ENCODE assay signal across 8 cellular contexts in the genomic region with DNA sequence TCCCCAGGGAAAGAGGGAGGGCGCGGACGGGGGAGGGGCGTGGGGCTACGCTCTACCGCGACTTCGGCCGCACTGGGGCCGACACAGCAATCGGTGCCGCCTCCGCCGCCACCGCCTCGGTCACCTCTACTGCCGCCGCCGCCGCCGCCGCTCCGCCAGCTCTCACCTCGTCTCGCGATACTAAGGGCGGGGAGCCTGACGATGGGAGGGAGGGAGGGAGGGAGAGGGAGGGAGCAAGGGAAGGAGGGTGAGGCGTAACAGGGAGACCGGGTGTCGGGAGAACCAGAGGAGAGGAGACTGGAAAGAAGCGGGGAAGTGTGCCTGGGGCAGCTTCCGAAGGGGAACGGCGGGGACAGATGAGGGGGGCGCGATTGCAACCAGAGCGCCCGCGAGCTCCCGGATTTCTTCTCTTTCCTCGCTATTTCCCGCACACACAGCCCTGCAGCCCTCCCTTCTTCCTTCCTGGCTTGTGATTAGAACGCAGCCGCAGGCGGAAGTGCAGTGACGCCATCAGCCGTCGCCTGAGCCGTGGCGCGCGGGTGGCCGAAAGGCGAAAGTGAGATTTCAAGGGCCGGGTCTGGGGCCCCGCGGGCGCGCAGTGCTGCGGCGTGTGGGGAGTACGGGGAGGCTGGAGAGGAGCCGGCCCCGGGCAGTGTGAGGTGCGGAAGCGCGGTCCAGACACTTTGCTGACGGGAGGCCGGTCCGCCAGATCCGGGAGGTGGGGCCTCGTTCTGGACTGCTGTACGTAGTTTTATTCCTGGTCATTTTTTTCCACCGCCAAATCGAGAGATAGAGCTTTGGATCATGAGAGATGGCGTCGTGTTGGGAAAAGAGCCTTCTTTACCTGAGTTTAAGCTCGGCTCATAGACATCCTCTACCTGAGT. TPM values are rescaled to one million over a fixed set of nuclear protein-coding genes. Genes with fewer than 3 reads are reported as not detected.
DNase-seq lines count a peak whose midpoint lies in the region; TF ChIP-seq lines count a peak whose summit lies in the region.

A gene with protein sequence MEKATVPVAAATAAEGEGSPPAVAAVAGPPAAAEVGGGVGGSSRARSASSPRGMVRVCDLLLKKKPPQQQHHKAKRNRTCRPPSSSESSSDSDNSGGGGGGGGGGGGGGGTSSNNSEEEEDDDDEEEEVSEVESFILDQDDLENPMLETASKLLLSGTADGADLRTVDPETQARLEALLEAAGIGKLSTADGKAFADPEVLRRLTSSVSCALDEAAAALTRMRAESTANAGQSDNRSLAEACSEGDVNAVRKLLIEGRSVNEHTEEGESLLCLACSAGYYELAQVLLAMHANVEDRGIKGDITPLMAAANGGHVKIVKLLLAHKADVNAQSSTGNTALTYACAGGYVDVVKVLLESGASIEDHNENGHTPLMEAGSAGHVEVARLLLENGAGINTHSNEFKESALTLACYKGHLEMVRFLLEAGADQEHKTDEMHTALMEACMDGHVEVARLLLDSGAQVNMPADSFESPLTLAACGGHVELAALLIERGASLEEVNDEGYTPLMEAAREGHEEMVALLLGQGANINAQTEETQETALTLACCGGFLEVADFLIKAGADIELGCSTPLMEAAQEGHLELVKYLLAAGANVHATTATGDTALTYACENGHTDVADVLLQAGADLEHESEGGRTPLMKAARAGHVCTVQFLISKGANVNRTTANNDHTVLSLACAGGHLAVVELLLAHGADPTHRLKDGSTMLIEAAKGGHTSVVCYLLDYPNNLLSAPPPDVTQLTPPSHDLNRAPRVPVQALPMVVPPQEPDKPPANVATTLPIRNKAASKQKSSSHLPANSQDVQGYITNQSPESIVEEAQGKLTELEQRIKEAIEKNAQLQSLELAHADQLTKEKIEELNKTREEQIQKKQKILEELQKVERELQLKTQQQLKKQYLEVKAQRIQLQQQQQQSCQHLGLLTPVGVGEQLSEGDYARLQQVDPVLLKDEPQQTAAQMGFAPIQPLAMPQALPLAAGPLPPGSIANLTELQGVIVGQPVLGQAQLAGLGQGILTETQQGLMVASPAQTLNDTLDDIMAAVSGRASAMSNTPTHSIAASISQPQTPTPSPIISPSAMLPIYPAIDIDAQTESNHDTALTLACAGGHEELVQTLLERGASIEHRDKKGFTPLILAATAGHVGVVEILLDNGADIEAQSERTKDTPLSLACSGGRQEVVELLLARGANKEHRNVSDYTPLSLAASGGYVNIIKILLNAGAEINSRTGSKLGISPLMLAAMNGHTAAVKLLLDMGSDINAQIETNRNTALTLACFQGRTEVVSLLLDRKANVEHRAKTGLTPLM (N-terminal part only) (minus strand): TSS at position 131 of the 884 bp plus-strand sequence. CDS start 130 bp downstream, at position 1.

- H3K9ac ChIP-seq in SK-N-MC (ENCODE audit: insufficient read length) = peak within 1 kb of the TSS; percentile 98

- peak; percentile 55 for TF ChIP-seq POLR2A in NB4 (IDR thresholded peaks at IDR 0.05; ENCODE audit: extremely low read depth, insufficient read length)

- H3K36me3 ChIP-seq in GM06990 (ENCODE audit: control insufficient read depth, insufficient read depth, low read length) = no peaks in the 10 kb centered on the region
- peaks cover 30% of the 10 kb centered on the region for H3K36me3 ChIP-seq in SK-N-MC (ENCODE audit: insufficient read depth, low read length)

- H3K4me3 ChIP-seq in GM06990 (replicated peaks; ENCODE audit: low read depth, low read length) (peak within 1 kb of the TSS; percentile 81), NB4 (ENCODE audit: low read depth, low read length) (peak within 1 kb of the TSS; percentile 99), SK-N-MC (peak within 1 kb of the TSS; percentile 91)

- DNase-seq in GM06990 (ENCODE audit: extremely low read depth, insufficient read length) (peak; percentile 97), HFFc6 (peak; percentile 91), NB4 (ENCODE audit: low read depth) (peak; percentile 93), SK-N-MC (ENCODE audit: low read depth, low spot score) (peak; percentile 58), globus pallidus (ENCODE audit: low spot score) (peak; percentile 91), occipital lobe (lab: John Stamatoyannopoulos, UW) (peak; percentile 84)
- DNase-seq in activated naive CD4-positive, alpha-beta T cell treated with anti-CD3 and anti-CD28 coated beads, Interleukin-2, amount 50 U/mL, for 16 hours = peak; percentile 90

- no peaks in the 10 kb centered on the region for H3K9me3 ChIP-seq in SK-N-MC (ENCODE audit: low read depth, low read length)

- H3K4me1 Mint-ChIP-seq in HFFc6 (ENCODE audit: low read depth) = peaks cover 37% of the 10 kb centered on the region

- H3K36me3 Mint-ChIP-seq in HFFc6 (ENCODE audit: low read depth) = peaks cover 15% of the 10 kb centered on the region

- peak within 1 kb of the TSS; percentile 98 for H3K27ac Mint-ChIP-seq in HFFc6

- no peaks in the 10 kb centered on the region for H3K27me3 Mint-ChIP-seq in HFFc6 (ENCODE audit: insufficient read depth)

- H3K27me3 ChIP-seq in GM06990 (replicated peaks; ENCODE audit: control insufficient read depth, insufficient read depth, low read length) = no peaks in the 10 kb centered on the region

- TF ChIP-seq CTCF in GM06990 (IDR thresholded peaks at IDR 0.05; ENCODE audit: insufficient read depth, low read length, poor library complexity, severe bottlenecking) (no peak), HFFc6 (IDR thresholded peaks at IDR 0.05) (peak; percentile 22; the same call in 1 of the 2 replicates), NB4 (IDR thresholded peaks at IDR 0.05; ENCODE audit: low read depth, low read length) (no peak)

- peak within 1 kb of the TSS; percentile 94 for H3K4me3 Mint-ChIP-seq in HFFc6

- H3K27ac ChIP-seq in SK-N-MC = peak within 1 kb of the TSS; percentile 96
- peak within 1 kb of the TSS; percentile 91 for H3K27ac ChIP-seq in temporal lobe (ENCODE audit: low read depth, low read length)

- H3K9me3 Mint-ChIP-seq in HFFc6 = no peaks in the 10 kb centered on the region

RNA-seq across cellular contexts. Expression of the gene that starts here (rescaled TPM):
- 10 to 100 TPM; 51.7 to 61.0 (median 56.4) TPM for total RNA-seq in HFFc6 (2021; fragmentation: NEBNext Ultra II Directional; extraction: Animal tissue kit (Norgen Biotek cat#: 25700))
- total RNA-seq in occipital lobe (79.2 TPM), temporal lobe (73.3 TPM)

Comparison
In these comparisons a context has a peak if more than half of its experiments do, and no peak if none do; other contexts are left out.
1. Peak in every context shown above with its lines: DNase-seq, H3K4me3 ChIP-seq and H3K27ac ChIP-seq.